1 cellular context compared by ENCODE assay signal in the genomic region with DNA sequence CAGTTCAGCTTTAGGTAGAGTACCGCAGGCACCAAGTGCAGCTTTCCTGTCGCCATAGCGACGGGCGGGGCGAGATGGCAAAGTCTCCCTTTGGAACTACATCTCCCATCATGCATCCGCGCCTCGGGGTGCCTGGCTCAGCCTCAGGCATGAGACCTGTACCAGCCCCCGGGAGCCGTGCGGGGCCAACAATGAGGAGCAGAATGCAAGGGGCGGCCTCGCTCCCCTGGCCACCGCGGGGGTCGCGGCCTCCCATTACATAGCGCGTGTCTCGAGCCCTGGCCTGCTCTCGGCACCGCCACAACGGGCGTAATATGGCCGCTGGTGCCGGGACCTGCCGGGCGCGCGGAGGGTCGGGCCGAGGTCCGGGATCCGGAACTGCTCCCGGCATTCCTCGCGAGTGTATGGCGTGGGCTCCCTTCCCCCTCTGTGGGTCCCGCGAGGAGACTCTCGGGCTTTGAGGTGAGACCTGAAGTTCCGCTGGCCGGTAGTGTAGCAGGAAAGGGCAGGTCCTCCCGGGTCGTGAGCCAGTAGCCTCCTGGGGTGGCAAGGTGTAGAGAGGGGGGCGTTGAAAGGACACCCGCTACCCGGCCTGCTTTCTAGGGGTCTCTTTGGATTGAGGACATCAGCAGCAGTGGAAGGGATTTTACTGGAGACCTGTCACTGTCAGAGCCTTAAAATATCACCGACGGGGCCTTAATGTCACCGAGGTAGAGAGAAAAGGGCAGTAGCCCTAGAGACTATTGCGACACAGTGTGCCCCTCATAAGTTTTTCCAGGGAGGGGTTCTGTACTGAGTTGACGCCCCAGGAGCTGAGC.
TF ChIP-seq lines count a peak whose summit lies in the region.

A gene with protein sequence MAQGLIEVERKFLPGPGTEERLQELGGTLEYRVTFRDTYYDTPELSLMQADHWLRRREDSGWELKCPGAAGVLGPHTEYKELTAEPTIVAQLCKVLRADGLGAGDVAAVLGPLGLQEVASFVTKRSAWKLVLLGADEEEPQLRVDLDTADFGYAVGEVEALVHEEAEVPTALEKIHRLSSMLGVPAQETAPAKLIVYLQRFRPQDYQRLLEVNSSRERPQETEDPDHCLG (plus strand): TSS at position 390 of the 818 bp plus-strand sequence. CDS start 487 bp downstream, outside the sequence.

TF ChIP-seq in HepG2, 621 proteins besides CTCF, POLR2A, EP300 and RAD21 (continued from another document and continues in another):
- TF ChIP-seq, protein P1, sequence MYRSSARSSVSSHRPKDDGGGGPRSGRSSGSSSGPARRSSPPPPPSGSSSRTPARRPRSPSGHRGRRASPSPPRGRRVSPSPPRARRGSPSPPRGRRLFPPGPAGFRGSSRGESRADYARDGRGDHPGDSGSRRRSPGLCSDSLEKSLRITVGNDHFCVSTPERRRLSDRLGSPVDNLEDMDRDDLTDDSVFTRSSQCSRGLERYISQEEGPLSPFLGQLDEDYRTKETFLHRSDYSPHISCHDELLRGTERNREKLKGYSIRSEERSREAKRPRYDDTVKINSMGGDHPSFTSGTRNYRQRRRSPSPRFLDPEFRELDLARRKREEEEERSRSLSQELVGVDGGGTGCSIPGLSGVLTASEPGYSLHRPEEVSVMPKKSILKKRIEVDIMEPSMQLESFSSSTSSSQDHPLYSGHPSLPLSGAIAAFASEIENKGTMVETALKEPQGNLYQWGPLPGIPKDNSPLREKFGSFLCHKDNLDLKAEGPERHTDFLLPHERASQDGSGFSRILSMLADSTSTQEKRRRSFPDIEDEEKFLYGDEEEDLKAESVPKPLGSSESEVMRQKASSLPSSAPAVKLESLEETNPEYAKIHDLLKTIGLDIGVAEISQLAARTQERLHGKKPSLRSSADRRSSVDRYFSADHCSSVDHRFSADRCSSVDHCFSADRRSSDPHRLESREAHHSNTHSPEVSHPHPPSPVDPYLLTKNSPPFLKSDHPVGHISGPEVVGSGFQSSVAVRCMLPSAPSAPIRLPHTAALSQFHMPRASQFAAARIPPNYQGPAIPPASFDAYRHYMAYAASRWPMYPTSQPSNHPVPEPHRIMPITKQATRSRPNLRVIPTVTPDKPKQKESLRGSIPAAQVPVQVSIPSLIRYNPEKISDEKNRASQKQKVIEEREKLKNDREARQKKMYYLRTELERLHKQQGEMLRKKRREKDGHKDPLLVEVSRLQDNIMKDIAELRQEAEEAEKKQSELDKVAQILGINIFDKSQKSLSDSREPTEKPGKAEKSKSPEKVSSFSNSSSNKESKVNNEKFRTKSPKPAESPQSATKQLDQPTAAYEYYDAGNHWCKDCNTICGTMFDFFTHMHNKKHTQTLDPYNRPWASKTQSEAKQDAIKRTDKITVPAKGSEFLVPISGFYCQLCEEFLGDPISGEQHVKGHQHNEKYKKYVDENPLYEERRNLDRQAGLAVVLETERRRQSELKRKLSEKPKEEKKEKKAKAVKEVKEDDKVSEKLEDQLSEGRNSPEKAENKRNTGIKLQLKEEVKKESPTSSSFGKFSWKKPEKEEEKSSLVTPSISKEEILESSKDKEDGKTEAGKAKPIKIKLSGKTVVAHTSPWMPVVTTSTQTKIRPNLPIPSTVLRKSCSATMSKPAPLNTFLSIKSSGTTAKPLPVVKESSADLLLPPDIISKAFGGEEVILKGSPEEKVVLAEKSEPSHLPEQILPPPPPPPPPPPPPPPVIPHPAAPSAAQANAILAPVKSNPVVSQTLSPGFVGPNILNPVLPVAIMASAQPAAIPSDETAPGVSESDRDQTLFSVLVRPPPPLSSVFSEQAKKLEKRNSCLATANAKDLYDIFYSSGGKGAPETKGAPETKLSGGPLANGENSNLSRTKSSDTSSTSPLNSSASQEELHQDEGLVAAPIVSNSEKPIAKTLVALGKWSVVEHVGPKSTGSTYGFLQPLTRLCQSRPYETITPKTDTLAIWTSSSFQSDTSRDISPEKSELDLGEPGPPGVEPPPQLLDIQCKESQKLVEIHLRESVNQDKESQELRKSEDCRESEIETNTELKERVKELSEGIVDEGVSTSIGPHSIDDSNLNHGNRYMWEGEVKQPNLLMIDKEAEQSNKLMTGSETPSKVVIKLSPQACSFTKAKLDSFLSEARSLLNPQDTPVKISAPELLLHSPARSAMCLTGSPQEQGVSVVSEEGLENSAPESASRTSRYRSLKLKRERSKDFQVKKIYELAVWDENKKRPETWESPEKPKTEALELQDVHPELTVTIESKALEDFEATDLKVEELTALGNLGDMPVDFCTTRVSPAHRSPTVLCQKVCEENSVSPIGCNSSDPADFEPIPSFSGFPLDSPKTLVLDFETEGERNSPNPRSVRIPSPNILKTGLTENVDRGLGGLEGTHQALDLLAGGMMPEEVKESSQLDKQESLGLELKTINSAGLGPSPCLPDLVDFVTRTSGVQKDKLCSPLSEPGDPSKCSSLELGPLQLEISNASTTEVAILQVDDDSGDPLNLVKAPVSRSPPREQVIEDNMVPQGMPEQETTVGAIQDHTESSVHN (CRISPR knock-in tag; IDR thresholded peaks at IDR 0.05), result no peak; the same call in 1 of the 2 replicates
- 0 out of 2 replicates have a peak, but pooled peaks have one; percentile 65 for TF ChIP-seq NAIF1 (CRISPR knock-in tag; IDR thresholded peaks at IDR 0.05; ENCODE audit: borderline replicate concordance)
- peak; percentile 98 for TF ChIP-seq ZNF724P (CRISPR knock-in tag; IDR thresholded peaks at IDR 0.05; ENCODE audit: borderline replicate concordance)
- TF ChIP-seq SMARCE1 (IDR thresholded peaks at IDR 0.05; ENCODE audit: borderline replicate concordance), result no peak
- no peak for TF ChIP-seq NFIC (IDR thresholded peaks at IDR 0.05; ENCODE audit: low read length)
- TF ChIP-seq ZNF570 (CRISPR knock-in tag; IDR thresholded peaks at IDR 0.05; ENCODE audit: borderline replicate concordance), result 0 out of 2 replicates have a peak, but pooled peaks have one; percentile 40
- TF ChIP-seq, protein P2, sequence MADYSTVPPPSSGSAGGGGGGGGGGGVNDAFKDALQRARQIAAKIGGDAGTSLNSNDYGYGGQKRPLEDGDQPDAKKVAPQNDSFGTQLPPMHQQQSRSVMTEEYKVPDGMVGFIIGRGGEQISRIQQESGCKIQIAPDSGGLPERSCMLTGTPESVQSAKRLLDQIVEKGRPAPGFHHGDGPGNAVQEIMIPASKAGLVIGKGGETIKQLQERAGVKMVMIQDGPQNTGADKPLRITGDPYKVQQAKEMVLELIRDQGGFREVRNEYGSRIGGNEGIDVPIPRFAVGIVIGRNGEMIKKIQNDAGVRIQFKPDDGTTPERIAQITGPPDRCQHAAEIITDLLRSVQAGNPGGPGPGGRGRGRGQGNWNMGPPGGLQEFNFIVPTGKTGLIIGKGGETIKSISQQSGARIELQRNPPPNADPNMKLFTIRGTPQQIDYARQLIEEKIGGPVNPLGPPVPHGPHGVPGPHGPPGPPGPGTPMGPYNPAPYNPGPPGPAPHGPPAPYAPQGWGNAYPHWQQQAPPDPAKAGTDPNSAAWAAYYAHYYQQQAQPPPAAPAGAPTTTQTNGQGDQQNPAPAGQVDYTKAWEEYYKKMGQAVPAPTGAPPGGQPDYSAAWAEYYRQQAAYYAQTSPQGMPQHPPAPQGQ (CRISPR knock-in tag; IDR thresholded peaks at IDR 0.05; ENCODE audit: borderline replicate concordance), result no peak; the same call in none of the 2 replicates
- TF ChIP-seq SP4 (CRISPR knock-in tag; IDR thresholded peaks at IDR 0.05), result peak; percentile 89
- peak; percentile 99 for TF ChIP-seq ZNF788 (CRISPR knock-in tag; IDR thresholded peaks at IDR 0.05; ENCODE audit: borderline replicate concordance)
- peak; percentile 99 for TF ChIP-seq ELF1 (CRISPR knock-in tag; IDR thresholded peaks at IDR 0.05)
- peak; percentile 90 for TF ChIP-seq HCFC1 (IDR thresholded peaks at IDR 0.05; ENCODE audit: low read depth, low read length)
- TF ChIP-seq FLYWCH1 (CRISPR knock-in tag; IDR thresholded peaks at IDR 0.05), result no peak
- TF ChIP-seq TBX2 (CRISPR knock-in tag; IDR thresholded peaks at IDR 0.05; ENCODE audit: borderline replicate concordance), result peak; percentile 96
- TF ChIP-seq HIC2 (CRISPR knock-in tag; IDR thresholded peaks at IDR 0.05; ENCODE audit: low read depth), result peak; percentile 84
- TF ChIP-seq U2AF2 (IDR thresholded peaks at IDR 0.05; ENCODE audit: low read depth, low read length), result peak; percentile 100
- peak; percentile 93 for TF ChIP-seq ZNF557 (CRISPR knock-in tag; IDR thresholded peaks at IDR 0.05)
- TF ChIP-seq ZMYM3 (CRISPR knock-in tag; IDR thresholded peaks at IDR 0.05), result peak; percentile 77
- TF ChIP-seq E2F2 (CRISPR knock-in tag; IDR thresholded peaks at IDR 0.05; ENCODE audit: borderline replicate concordance), result peak; percentile 98
- TF ChIP-seq POLR2G (IDR thresholded peaks at IDR 0.05; ENCODE audit: low read depth, low read length), result peak; percentile 98
- TF ChIP-seq HOXA5 (CRISPR knock-in tag; IDR thresholded peaks at IDR 0.05), result peak; percentile 99
- TF ChIP-seq NFATC3 (CRISPR knock-in tag; IDR thresholded peaks at IDR 0.05), result peak; percentile 99
- peak; percentile 95 for TF ChIP-seq ZNF780A (CRISPR knock-in tag; IDR thresholded peaks at IDR 0.05)
- peak; percentile 92 for TF ChIP-seq ZNF317 (CRISPR knock-in tag; IDR thresholded peaks at IDR 0.05)
- no peak for TF ChIP-seq EZH2 (conservative IDR thresholded peaks at IDR 0.05; ENCODE audit: low read depth, low read length)
- TF ChIP-seq, protein P3, sequence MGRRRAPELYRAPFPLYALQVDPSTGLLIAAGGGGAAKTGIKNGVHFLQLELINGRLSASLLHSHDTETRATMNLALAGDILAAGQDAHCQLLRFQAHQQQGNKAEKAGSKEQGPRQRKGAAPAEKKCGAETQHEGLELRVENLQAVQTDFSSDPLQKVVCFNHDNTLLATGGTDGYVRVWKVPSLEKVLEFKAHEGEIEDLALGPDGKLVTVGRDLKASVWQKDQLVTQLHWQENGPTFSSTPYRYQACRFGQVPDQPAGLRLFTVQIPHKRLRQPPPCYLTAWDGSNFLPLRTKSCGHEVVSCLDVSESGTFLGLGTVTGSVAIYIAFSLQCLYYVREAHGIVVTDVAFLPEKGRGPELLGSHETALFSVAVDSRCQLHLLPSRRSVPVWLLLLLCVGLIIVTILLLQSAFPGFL (CRISPR knock-in tag; IDR thresholded peaks at IDR 0.05), result peak; percentile 93
- TF ChIP-seq ZNF333 (CRISPR knock-in tag; IDR thresholded peaks at IDR 0.05; ENCODE audit: borderline replicate concordance), result peak; percentile 98
- TF ChIP-seq ZBTB42 (CRISPR knock-in tag; IDR thresholded peaks at IDR 0.05), result peak; percentile 97
- peak; percentile 91; the same call in 1 of the 2 replicates for TF ChIP-seq NR1H2 (CRISPR knock-in tag; IDR thresholded peaks at IDR 0.05; ENCODE audit: borderline replicate concordance, low read depth)
- peak; percentile 96 for TF ChIP-seq CHCHD3 (CRISPR knock-in tag; IDR thresholded peaks at IDR 0.05)
- TF ChIP-seq TEAD3 (CRISPR knock-in tag; optimal IDR thresholded peaks at IDR 0.05; ENCODE audit: borderline replicate concordance), result peak; percentile 89
- TF ChIP-seq RXRB (CRISPR knock-in tag; IDR thresholded peaks at IDR 0.05; ENCODE audit: borderline replicate concordance), result peak; percentile 86
- TF ChIP-seq ZNF710 (CRISPR knock-in tag; IDR thresholded peaks at IDR 0.05; ENCODE audit: borderline replicate concordance), result peak; percentile 94
- TF ChIP-seq TGIF2 (CRISPR knock-in tag; IDR thresholded peaks at IDR 0.05), result peak; percentile 38; the same call in 1 of the 2 replicates
- TF ChIP-seq NKX3-1 (CRISPR knock-in tag; IDR thresholded peaks at IDR 0.05), result peak; percentile 96
- TF ChIP-seq ZNF430 (CRISPR knock-in tag; IDR thresholded peaks at IDR 0.05), result peak; percentile 99
- TF ChIP-seq, protein P4, sequence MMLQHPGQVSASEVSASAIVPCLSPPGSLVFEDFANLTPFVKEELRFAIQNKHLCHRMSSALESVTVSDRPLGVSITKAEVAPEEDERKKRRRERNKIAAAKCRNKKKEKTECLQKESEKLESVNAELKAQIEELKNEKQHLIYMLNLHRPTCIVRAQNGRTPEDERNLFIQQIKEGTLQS (CRISPR knock-in tag; IDR thresholded peaks at IDR 0.05), result peak; percentile 81; the same call in 1 of the 2 replicates
- TF ChIP-seq XBP1 (CRISPR knock-in tag; IDR thresholded peaks at IDR 0.05), result peak; percentile 92
- TF ChIP-seq ZFP36 (IDR thresholded peaks at IDR 0.05; ENCODE audit: borderline replicate concordance, low read depth, low read length, partially characterized antibody), result no peak
- TF ChIP-seq ZNF563 (CRISPR knock-in tag; IDR thresholded peaks at IDR 0.05), result peak; percentile 98
- peak; percentile 97 for TF ChIP-seq ZNF180 (CRISPR knock-in tag; IDR thresholded peaks at IDR 0.05; ENCODE audit: borderline replicate concordance, low read depth)
- peak; percentile 99 for TF ChIP-seq SMAD1 (CRISPR knock-in tag; IDR thresholded peaks at IDR 0.05; ENCODE audit: borderline replicate concordance, low read depth)
- TF ChIP-seq TBL1XR1 (IDR thresholded peaks at IDR 0.05; ENCODE audit: borderline replicate concordance, low read length, partially characterized antibody), result peak; percentile 47
- peak; percentile 44 for TF ChIP-seq ZNF549 (CRISPR knock-in tag; IDR thresholded peaks at IDR 0.05)
